Comparison of ENCODE assay signal across 8 cellular contexts in the genomic region with DNA sequence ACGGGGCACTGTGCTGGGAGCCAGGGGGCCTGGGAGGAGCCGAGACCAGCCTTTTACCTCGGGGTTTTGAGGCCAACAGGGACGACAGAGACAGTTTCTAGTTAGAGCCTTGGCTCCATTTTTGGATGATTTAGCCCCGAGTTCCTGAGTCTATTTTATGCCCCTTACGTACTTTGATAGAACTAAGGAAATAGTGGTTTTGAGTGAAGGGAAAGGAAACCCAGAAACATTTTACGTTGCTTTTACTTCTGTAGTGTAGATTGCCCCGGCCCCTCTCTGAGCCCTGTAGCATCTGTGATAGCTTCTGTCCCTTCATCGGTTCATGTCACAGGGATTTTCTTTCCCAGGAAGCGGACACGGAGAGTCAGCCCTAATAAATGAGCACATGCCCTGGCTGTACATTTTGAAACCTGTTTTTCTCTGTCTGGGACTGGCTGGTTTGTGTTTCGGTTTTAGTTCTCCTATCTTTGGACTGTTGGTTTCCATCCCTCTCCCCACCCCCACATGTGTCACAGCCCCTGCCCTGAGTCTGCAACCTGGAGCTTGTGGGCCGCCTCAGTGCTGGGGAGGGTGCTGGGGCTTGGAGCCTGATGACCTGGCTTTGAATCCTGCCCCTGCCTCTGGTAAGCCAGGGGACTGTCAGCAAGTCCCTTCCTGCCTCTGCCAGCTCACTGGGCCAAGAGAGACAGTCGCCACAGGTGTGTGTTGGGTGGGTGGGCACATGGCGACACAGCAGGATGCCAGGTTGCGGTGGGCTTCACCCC. TPM values are rescaled to one million over a fixed set of nuclear protein-coding genes. Genes with fewer than 3 reads are reported as not detected.
DNase-seq lines count a peak whose midpoint lies in the region; ATAC-seq and TF ChIP-seq lines count a peak whose summit lies in the region.

No MANE protein-coding gene starts in this region.

- no peak for TF ChIP-seq POLR2A in tibial nerve (IDR thresholded peaks at IDR 0.05)

- peaks cover 36% of the 10 kb centered on the region for H3K36me3 Mint-ChIP-seq in CD4-positive, alpha-beta T cell (ENCODE audit: low read depth)
- H3K36me3 Mint-ChIP-seq in naive B cell: no peaks in the 10 kb centered on the region
- H3K36me3 Mint-ChIP-seq in chondrocyte (ENCODE audit: low read depth): peaks cover 19% of the 10 kb centered on the region

- TF ChIP-seq CTCF in CD4-positive, alpha-beta T cell (IDR thresholded peaks at IDR 0.05): no peak
- TF ChIP-seq CTCF in tibial nerve (IDR thresholded peaks at IDR 0.05): no peak
- no peak for TF ChIP-seq CTCF in chondrocyte (IDR thresholded peaks at IDR 0.05)

- CTCF ChIA-PET in CD4-positive, alpha-beta T cell (lab: Charles Lee): interaction anchor here (1.1 to 2.3 kb wide), 3 partner anchors 10 to 22 kb away, joined by 5 to 17 read pairs (median 7); no protein-coding TSS in a partner anchor

- H3K4me1 Mint-ChIP-seq in CD4-positive, alpha-beta T cell (ENCODE audit: low read depth): peaks cover 64% of the 10 kb centered on the region
- H3K4me1 Mint-ChIP-seq in naive B cell: peaks cover 51 to 97% (median 62%) of the 10 kb centered on the region in 3 donors
- H3K4me1 Mint-ChIP-seq in chondrocyte (ENCODE audit: low read depth): peaks cover 9% of the 10 kb centered on the region

- no peak for TF ChIP-seq EP300 in tibial nerve (IDR thresholded peaks at IDR 0.05)

- H3K36me3 ChIP-seq in tibial nerve: peaks cover 0 to 54% (median 0%) of the 10 kb centered on the region in 3 donors

- H3K9me3 ChIP-seq in CD4-positive, alpha-beta T cell (ENCODE audit: control insufficient read depth, low read length): no peaks in the 10 kb centered on the region
- H3K9me3 ChIP-seq in tibial nerve: no peaks in the 10 kb centered on the region

- H3K4me3 Mint-ChIP-seq in CD4-positive, alpha-beta T cell: peak overlapping the region; percentile 86
- H3K4me3 Mint-ChIP-seq in naive B cell (peak overlapping the region; percentile 74 to 93 (median 91)), chondrocyte (ENCODE audit: unreplicated experiment) (no peak overlapping the region)

- no peak overlapping the region for H3K4me3 ChIP-seq in tibial nerve

- intact Hi-C loops in CD4-positive, alpha-beta T cell (cut with DNase I, micrococcal nuclease): loop anchor here in 1 of 2 experiments (1.0 kb wide), 1 partner anchor 9 kb away; no protein-coding TSS in a partner anchor

- WGBS in tibial nerve, 2 donors: 73 to 87% methylated on average over 16 of the region's 16 CpGs

- H3K27ac ChIP-seq in CD4-positive, alpha-beta T cell (ENCODE audit: low read depth, low read length): peak overlapping the region; percentile 99
- peak overlapping the region in 3 of 4 donors; percentile 48 to 87 (median 67) for H3K27ac ChIP-seq in tibial nerve

- H3K27ac Mint-ChIP-seq in CD4-positive, alpha-beta T cell: peak overlapping the region; percentile 100
- H3K27ac Mint-ChIP-seq in naive B cell: peak overlapping the region; percentile 100
- H3K27ac Mint-ChIP-seq in chondrocyte (ENCODE audit: unreplicated experiment): no peak overlapping the region

- peaks cover 0 to 20% (median 4%) of the 10 kb centered on the region in 4 donors for H3K4me1 ChIP-seq in tibial nerve

- POLR2A ChIA-PET in CD4-positive, alpha-beta T cell (lab: Charles Lee): interaction anchor here (0.8 to 4.2 kb wide), 14 partner anchors 8 to 1997 kb away, joined by 3 to 111 read pairs (median 4); partner anchors contain the start of genes ALKBH4, LRWD1, MEPCE and PRKRIP1

- no peaks in the 10 kb centered on the region for H3K27me3 ChIP-seq in CD4-positive, alpha-beta T cell (ENCODE audit: control insufficient read depth, insufficient read depth, low read length)
- no peaks in the 10 kb centered on the region for H3K27me3 ChIP-seq in tibial nerve

- DNase-seq in CD4-positive, alpha-beta T cell: peak in 9 of 10 experiments; percentile 35 to 69 (median 50)
- DNase-seq in MV-4-11 (lab: John Stamatoyannopoulos, UW): peak; percentile 93
- DNase-seq in activated T-helper 9 cell treated with anti-CD3 and anti-CD28 coated beads, Interleukin-2, amount 50 U/mL, for 16 hours (ENCODE audit: low read depth): peak; percentile 68
- peak; percentile 90 for DNase-seq in naive B cell
- no peak for DNase-seq in tibial nerve (ENCODE audit: low spot score in 2 of 2)
- DNase-seq in NCI-H1105 (lab: John Stamatoyannopoulos, UW): no peak
- DNase-seq in chondrocyte (ENCODE audit: low spot score): no peak

- no peaks in the 10 kb centered on the region for H3K9me3 Mint-ChIP-seq in CD4-positive, alpha-beta T cell
- H3K9me3 Mint-ChIP-seq in naive B cell: peaks cover 0 to 4% (median 0%) of the 10 kb centered on the region in 7 donors
- no peaks in the 10 kb centered on the region for H3K9me3 Mint-ChIP-seq in chondrocyte (ENCODE audit: low read depth)

- H3K27me3 Mint-ChIP-seq in CD4-positive, alpha-beta T cell: no peaks in the 10 kb centered on the region
- H3K27me3 Mint-ChIP-seq in naive B cell (no peaks in the 10 kb centered on the region), chondrocyte (ENCODE audit: low read depth) (no peaks in the 10 kb centered on the region)

- ATAC-seq in CD4-positive, alpha-beta T cell (ENCODE audit: poor library complexity): peak; percentile 83
- ATAC-seq in GM21529 (IDR thresholded peaks at IDR 0.05; ENCODE audit: unreplicated experiment) (peak; percentile 46), naive B cell (ENCODE audit: low read depth in 2 of 2) (peak; percentile 63)

RNA-seq across cellular contexts. Expression of gene ORAI2, which starts 6.9 kb away (rescaled TPM):
- total RNA-seq in CD4-positive, alpha-beta T cell: 10 to 100 TPM; 12.3 to 16.5 TPM
- polyA plus RNA-seq in naive B cell (ENCODE audit: low read depth in 6 of 6): 100 to 1,000 TPM; 236 to 340 (median 260) TPM
- total RNA-seq in tibial nerve (10 to 100 TPM in 1 of 4 donors, 1 to 10 TPM in 3; 4.4 to 18.6 (median 7.7) TPM), chondrocyte (47.4 to 55.1 TPM (median 54.0 TPM) in 3 replicates)

RNA-seq across cellular contexts. Expression of gene PRKRIP1, which starts 30.3 kb away (rescaled TPM):
- total RNA-seq in CD4-positive, alpha-beta T cell: 10 to 100 TPM; 47.4 to 48.0 TPM
- polyA plus RNA-seq in naive B cell (ENCODE audit: low read depth in 6 of 6): 10 to 100 TPM; 13.1 to 28.6 (median 17.4) TPM
- total RNA-seq in tibial nerve (10 to 100 TPM; 34.7 to 62.1 (median 48.5) TPM), chondrocyte (23.2 to 25.5 TPM (median 25.3 TPM) in 3 replicates)

RNA-seq across cellular contexts. Expression of gene ALKBH4, which starts 38.2 kb away (rescaled TPM):
- total RNA-seq in CD4-positive, alpha-beta T cell: 1 to 10 TPM; 2.9 to 3.5 TPM
- polyA plus RNA-seq in naive B cell (ENCODE audit: low read depth in 6 of 6): 10 to 100 TPM; 12.4 to 23.5 (median 19.0) TPM
- total RNA-seq in tibial nerve: 10 to 100 TPM; 17.4 to 21.0 (median 19.1) TPM
- total RNA-seq in chondrocyte: 6.9 to 12.2 TPM (median 9.2 TPM) in 3 replicates

RNA-seq across cellular contexts. Expression of gene LRWD1, which starts 38.3 kb away (rescaled TPM):
- 10 to 100 TPM; 12.9 to 13.9 TPM for total RNA-seq in CD4-positive, alpha-beta T cell
- 10 to 100 TPM in 5 of 6 donors, 1 to 10 TPM in 1; 6.9 to 22.1 (median 17.3) TPM for polyA plus RNA-seq in naive B cell (ENCODE audit: low read depth in 6 of 6)
- total RNA-seq in tibial nerve (10 to 100 TPM; 14.6 to 41.4 (median 28.2) TPM), chondrocyte (16.1 to 18.5 TPM (median 16.7 TPM) in 3 replicates)

RNA-seq across cellular contexts. Expression of gene POLR2J, which starts 52.3 kb away (rescaled TPM):
- total RNA-seq in CD4-positive, alpha-beta T cell: 10 to 100 TPM; 35.8 to 39.7 TPM
- 100 to 1,000 TPM in 3 of 6 donors, 10 to 100 TPM in 3; 65.4 to 149 (median 107) TPM for polyA plus RNA-seq in naive B cell (ENCODE audit: low read depth in 6 of 6)
- total RNA-seq in tibial nerve (10 to 100 TPM in 3 of 4 donors, 1 to 10 TPM in 1; 9.6 to 24.0 (median 18.9) TPM), chondrocyte (33.1 to 41.0 TPM (median 36.6 TPM) in 3 replicates)

Comparison
In these comparisons a context has a peak if more than half of its experiments do, and no peak if none do; other contexts are left out.
1. DNase-seq: peak in CD4-positive, alpha-beta T cell (9 of 10), MV-4-11 (single experiment), activated T-helper 9 cell treated with anti-CD3 and anti-CD28 coated beads, Interleukin-2, amount 50 U/mL, for 16 hours (single experiment) and naive B cell (single experiment); none in tibial nerve (0 of 2), NCI-H1105 (single experiment) and chondrocyte (single experiment).
2. Peak in every context shown above with its lines, with median percentiles within 50 percentile points of each other: ATAC-seq.